ENCODE assay signal across 8 cellular contexts in the genomic region with DNA sequence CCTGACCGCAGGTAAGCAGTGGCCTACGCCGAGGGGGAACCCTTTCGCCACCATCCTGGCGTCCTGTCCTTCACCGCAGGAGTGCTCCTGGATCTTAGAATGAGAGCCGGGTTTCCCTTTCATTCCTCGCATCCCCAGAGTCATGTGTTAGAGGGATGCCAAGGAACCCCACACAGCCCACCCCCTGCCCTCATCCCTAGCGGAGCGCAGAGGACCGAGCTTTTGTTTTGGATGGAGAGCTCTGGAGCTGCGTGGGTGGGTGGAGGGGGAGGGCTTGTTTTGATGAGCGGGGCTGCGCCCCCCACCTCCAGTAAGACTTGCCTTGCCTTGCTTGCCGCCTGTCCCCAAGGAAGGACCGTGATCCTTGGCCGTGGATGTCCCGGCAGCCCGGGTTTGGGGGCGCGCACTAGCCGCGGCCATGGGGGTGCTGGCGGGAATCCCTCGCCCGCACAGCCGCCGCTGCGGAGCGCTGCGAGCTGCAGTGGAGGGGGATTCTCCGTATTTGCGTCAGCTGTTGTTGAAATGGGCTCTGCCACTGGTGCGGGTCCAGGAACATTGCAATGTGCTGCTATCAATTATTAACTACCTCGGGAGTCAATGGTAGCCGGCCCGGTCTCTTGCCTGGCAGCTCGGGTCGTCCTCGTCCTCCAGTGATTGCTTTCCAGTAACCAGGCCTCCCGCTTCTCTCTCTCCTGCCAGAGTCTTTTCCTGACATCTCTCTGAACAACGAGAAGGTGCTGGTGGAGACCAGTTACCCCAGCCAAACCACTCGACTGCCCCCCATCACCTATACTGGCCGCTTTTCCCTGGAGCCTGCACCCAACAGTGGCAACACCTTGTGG. TPM values are rescaled to one million over a fixed set of nuclear protein-coding genes. Genes with fewer than 3 reads are reported as not detected.
A peak's percentile ranks its signal among the peaks of the same experiment; 100 is the strongest.
DNase-seq lines count a peak whose midpoint lies in the region; ATAC-seq and TF ChIP-seq lines count a peak whose summit lies in the region.

No MANE protein-coding gene starts in this region.

- H3K9me3 Mint-ChIP-seq in IgD-negative memory B cell, result no peaks in the 10 kb centered on the region
- no peaks in the 10 kb centered on the region for H3K9me3 Mint-ChIP-seq in activated naive CD8-positive, alpha-beta T cell treated with anti-CD3 and anti-CD28 coated beads for 36 hours

- peak overlapping the region in 2 of 3 donors; percentile 57 to 80 for H3K27ac Mint-ChIP-seq in IgD-negative memory B cell
- peak overlapping the region; percentile 54 for H3K27ac Mint-ChIP-seq in activated naive CD8-positive, alpha-beta T cell treated with anti-CD3 and anti-CD28 coated beads for 36 hours

- peaks cover 3% of the 10 kb centered on the region for H3K36me3 ChIP-seq in kidney epithelial cell (ENCODE audit: control insufficient read depth, insufficient read depth, low read length)

- peak overlapping the region; percentile 84 for H3K4me3 ChIP-seq in AG10803 (ENCODE audit: low read length)
- H3K4me3 ChIP-seq in kidney epithelial cell (ENCODE audit: low read depth, low read length), result peak overlapping the region; percentile 73

- H3K4me3 Mint-ChIP-seq in IgD-negative memory B cell, result peak overlapping the region; percentile 85 to 93 (median 88)
- peak overlapping the region; percentile 85 for H3K4me3 Mint-ChIP-seq in activated naive CD8-positive, alpha-beta T cell treated with anti-CD3 and anti-CD28 coated beads for 36 hours

- H3K36me3 Mint-ChIP-seq in IgD-negative memory B cell, result peaks cover 3% of the 10 kb centered on the region
- H3K36me3 Mint-ChIP-seq in activated naive CD8-positive, alpha-beta T cell treated with anti-CD3 and anti-CD28 coated beads for 36 hours, result peaks cover 29% of the 10 kb centered on the region

- no peak for TF ChIP-seq CTCF in AG10803 (conservative IDR thresholded peaks at IDR 0.05; ENCODE audit: low read length)
- no peak for TF ChIP-seq CTCF in kidney epithelial cell (IDR thresholded peaks at IDR 0.05; ENCODE audit: insufficient read depth, low read length, poor library complexity, severe bottlenecking)

- peaks cover 4% of the 10 kb centered on the region for H3K27me3 Mint-ChIP-seq in IgD-negative memory B cell
- H3K27me3 Mint-ChIP-seq in activated naive CD8-positive, alpha-beta T cell treated with anti-CD3 and anti-CD28 coated beads for 36 hours, result no peaks in the 10 kb centered on the region

- no peak for ATAC-seq in stimulated activated naive CD8-positive, alpha-beta T cell treated with anti-CD3 and anti-CD28 coated beads, Interleukin-15, Interleukin-2, amounts not matched to agents 100 U/mL and 50 U/mL, for 24 hours
- ATAC-seq in GM18502 (IDR thresholded peaks at IDR 0.05; ENCODE audit: poor library complexity, unreplicated experiment), result no peak

- no peaks in the 10 kb centered on the region for H3K27me3 ChIP-seq in kidney epithelial cell (ENCODE audit: control insufficient read depth, insufficient read depth, low read length)

- peaks cover 6 to 13% (median 10%) of the 10 kb centered on the region in 3 donors for H3K4me1 Mint-ChIP-seq in IgD-negative memory B cell
- H3K4me1 Mint-ChIP-seq in activated naive CD8-positive, alpha-beta T cell treated with anti-CD3 and anti-CD28 coated beads for 36 hours, result peaks cover 26% of the 10 kb centered on the region

- DNase-seq in AG10803 (ENCODE audit: low read depth) (peak; percentile 66), kidney epithelial cell (ENCODE audit: low read depth) (no peak), SW 1271 (lab: John Stamatoyannopoulos, UW) (no peak)
- peak; percentile 32 for DNase-seq in activated naive CD8-positive, alpha-beta T cell treated with anti-CD3 and anti-CD28 coated beads for 36 hours
- DNase-seq in stimulated activated naive CD8-positive, alpha-beta T cell treated with anti-CD3 and anti-CD28 coated beads, Interleukin-15, Interleukin-2, amounts not matched to agents 100 U/mL and 50 U/mL, for 24 hours, result peak; percentile 39
- no peak for DNase-seq in activated CD4-positive, CD25-positive, alpha-beta regulatory T cell (lab: John Stamatoyannopoulos, UW)

RNA-seq across cellular contexts. Expression of a gene that starts 1.0 kb away (rescaled TPM):
- 32.3 TPM for polyA plus RNA-seq in IgD-negative memory B cell
- 10 to 100 TPM; 48.0 to 48.1 TPM for total RNA-seq in activated naive CD8-positive, alpha-beta T cell treated with anti-CD3 and anti-CD28 coated beads for 36 hours
- total RNA-seq in kidney epithelial cell, result 2.0 and 4.1 TPM in 2 replicates

RNA-seq across cellular contexts. Expression of a gene that starts 27.4 kb away (rescaled TPM):
- not detected for polyA plus RNA-seq in IgD-negative memory B cell
- 1 to 10 TPM; 3.5 to 4.0 TPM for total RNA-seq in activated naive CD8-positive, alpha-beta T cell treated with anti-CD3 and anti-CD28 coated beads for 36 hours
- total RNA-seq in kidney epithelial cell, result 34.7 and 40.2 TPM in 2 replicates

Comparison
In these comparisons a context has a peak if more than half of its experiments do, and no peak if none do; other contexts are left out.
1. DNase-seq: peak in AG10803 (single experiment), activated naive CD8-positive, alpha-beta T cell treated with anti-CD3 and anti-CD28 coated beads for 36 hours (single experiment) and stimulated activated naive CD8-positive, alpha-beta T cell treated with anti-CD3 and anti-CD28 coated beads, Interleukin-15, Interleukin-2, amounts not matched to agents 100 U/mL and 50 U/mL, for 24 hours (single experiment); none in kidney epithelial cell (single experiment), SW 1271 (0 of 2) and activated CD4-positive, CD25-positive, alpha-beta regulatory T cell (0 of 4).